12 cellular contexts compared by ENCODE assay signal in genomic region chr14:73795466-73795865, GRCh38. TPM values are rescaled to one million over a fixed set of nuclear protein-coding genes. Genes with fewer than 3 reads are reported as not detected.
A peak's percentile ranks its signal among the peaks of the same experiment; 100 is the strongest.
DNase-seq lines count a peak whose midpoint lies in the region; TF ChIP-seq lines count a peak whose summit lies in the region.
"Had no signal": no experiment of that assay in that cellular context is flagged by ENCODE, and none has a peak within 500 bp of the region (broad histone marks: within the 10 kb centered on the region; RNA-seq: fewer than 3 reads in every experiment).

No MANE protein-coding gene starts in this region.

- TF ChIP-seq POLR2A in esophagus muscularis mucosa (IDR thresholded peaks at IDR 0.05; ENCODE audit: low read depth) (no peak), ovary (IDR thresholded peaks at IDR 0.05) (no peak), tibial nerve (IDR thresholded peaks at IDR 0.05) (no peak)

- DNase-seq in PC-9 (no peak), esophagus muscularis mucosa (ENCODE audit: extremely low spot score) (no peak), ovary (no peak), tibial nerve (ENCODE audit: low spot score in 2 of 2) (no peak), T-helper 1 cell (no peak), HAP-1 (ENCODE audit: low spot score in 2 of 2) (no peak), SHP77 (lab: John Stamatoyannopoulos, UW) (no peak)
- no peak for DNase-seq in activated CD4-positive, alpha-beta memory T cell treated with anti-CD3 and anti-CD28 coated beads for 36 hours
- DNase-seq: activated naive CD4-positive, alpha-beta T cell; NCI-H2081 had no signal

- no peak overlapping the region for H2AFZ ChIP-seq in PC-9

- H3K4me2 ChIP-seq in PC-9, result peak overlapping the region; percentile 56

- TF ChIP-seq EP300 in esophagus muscularis mucosa (IDR thresholded peaks at IDR 0.05) (no peak), ovary (IDR thresholded peaks at IDR 0.05) (no peak), tibial nerve (IDR thresholded peaks at IDR 0.05) (no peak)

- H3K9me3 Mint-ChIP-seq in activated CD4-positive, alpha-beta memory T cell treated with anti-CD3 and anti-CD28 coated beads for 36 hours, result no peaks in the 10 kb centered on the region

- H3K27ac ChIP-seq in PC-9 (peak overlapping the region; percentile 88), esophagus muscularis mucosa (replicated peaks in 1 of 4) (peak overlapping the region; percentile 74 to 99 (median 89)), ovary (peak overlapping the region; percentile 24 to 52), tibial nerve (peak overlapping the region in 3 of 4 donors; percentile 65 to 84 (median 82))
- H3K27ac ChIP-seq: SK-N-MC had no signal

- no peak overlapping the region for H3K27ac Mint-ChIP-seq in activated CD4-positive, alpha-beta memory T cell treated with anti-CD3 and anti-CD28 coated beads for 36 hours

- H3K9me2 ChIP-seq in PC-9 (ENCODE audit: insufficient read depth), result no peaks in the 10 kb centered on the region

- POLR2A ChIA-PET in PC-9 (lab: Charles Lee; ENCODE audit: unreplicated experiment), result interaction anchor here (0.5 to 0.7 kb wide), 4 partner anchors 17 to 750 kb away, joined by 3 to 10 read pairs (median 4); no protein-coding TSS in a partner anchor
- POLR2A ChIA-PET in activated CD4-positive, alpha-beta memory T cell treated with anti-CD3 and anti-CD28 coated beads for 36 hours (lab: Charles Lee), result no interaction called here

- H3K27me3 ChIP-seq in PC-9 (ENCODE audit: insufficient read depth, low read depth), result no peaks in the 10 kb centered on the region
- H3K27me3 ChIP-seq in esophagus muscularis mucosa, result no peaks in the 10 kb centered on the region
- no peaks in the 10 kb centered on the region for H3K27me3 ChIP-seq in ovary
- no peaks in the 10 kb centered on the region for H3K27me3 ChIP-seq in tibial nerve
- H3K27me3 ChIP-seq in HAP-1 (ENCODE audit: low read depth), result no peaks in the 10 kb centered on the region
- H3K27me3 ChIP-seq: heart left ventricle had no signal

- WGBS in esophagus muscularis mucosa, result 98% methylated on average over 3 of the region's 3 CpGs
- 75 to 87% (median 83%) methylated on average over 3 of the region's 3 CpGs for WGBS in ovary, 3 donors
- 78 to 80% methylated on average over 3 of the region's 3 CpGs for WGBS in tibial nerve, 2 donors

- H3K4me1 ChIP-seq in PC-9 (replicated peaks; ENCODE audit: insufficient read depth) (peaks cover 46% of the 10 kb centered on the region), esophagus muscularis mucosa (peaks cover 22 to 58% (median 27%) of the 10 kb centered on the region in 4 donors), ovary (ENCODE audit: insufficient read depth) (peaks cover 11% of the 10 kb centered on the region), tibial nerve (peaks cover 0 to 46% (median 19%) of the 10 kb centered on the region in 4 donors), HAP-1 (no peaks in the 10 kb centered on the region)

- no peaks in the 10 kb centered on the region for H4K20me1 ChIP-seq in PC-9 (ENCODE audit: insufficient read depth)

- no peaks in the 10 kb centered on the region for H3K27me3 Mint-ChIP-seq in activated CD4-positive, alpha-beta memory T cell treated with anti-CD3 and anti-CD28 coated beads for 36 hours

- no TSS peak for BruUV-seq in PC-9 (replicated peaks; lab: Mats Ljungman, UMichigan)

- H3F3A ChIP-seq in PC-9 (ENCODE audit: insufficient read depth, low read depth), result peaks cover 28% of the 10 kb centered on the region; the same call in 1 of the 2 replicates

- H3K79me2 ChIP-seq in PC-9 (ENCODE audit: low read depth), result no peaks in the 10 kb centered on the region

- no peaks in the 10 kb centered on the region for H3K36me3 ChIP-seq in PC-9 (ENCODE audit: low read depth)
- H3K36me3 ChIP-seq in esophagus muscularis mucosa, result peaks cover 0 to 2% (median 0%) of the 10 kb centered on the region in 4 donors
- H3K36me3 ChIP-seq in ovary, result no peaks in the 10 kb centered on the region
- H3K36me3 ChIP-seq in tibial nerve, result peaks cover 0 to 4% (median 0%) of the 10 kb centered on the region in 3 donors
- H3K36me3 ChIP-seq in HAP-1 (replicated peaks), result no peaks in the 10 kb centered on the region

- no peaks in the 10 kb centered on the region for H3K9me3 ChIP-seq in PC-9 (ENCODE audit: insufficient read depth, low read depth)
- no peaks in the 10 kb centered on the region for H3K9me3 ChIP-seq in esophagus muscularis mucosa
- H3K9me3 ChIP-seq in ovary, result no peaks in the 10 kb centered on the region
- H3K9me3 ChIP-seq in tibial nerve, result no peaks in the 10 kb centered on the region
- no peaks in the 10 kb centered on the region for H3K9me3 ChIP-seq in HAP-1
- H3K9me3 ChIP-seq: heart left ventricle had no signal

- H3K4me3 ChIP-seq in PC-9 (no peak overlapping the region), esophagus muscularis mucosa (no peak overlapping the region), ovary (no peak overlapping the region), tibial nerve (no peak overlapping the region), HAP-1 (no peak overlapping the region)
- H3K4me3 ChIP-seq: heart left ventricle, SK-N-MC had no signal

- H3K36me3 Mint-ChIP-seq in activated CD4-positive, alpha-beta memory T cell treated with anti-CD3 and anti-CD28 coated beads for 36 hours, result no peaks in the 10 kb centered on the region

- TF ChIP-seq CTCF in PC-9 (conservative IDR thresholded peaks at IDR 0.05) (no peak), esophagus muscularis mucosa (IDR thresholded peaks at IDR 0.05) (no peak), ovary (IDR thresholded peaks at IDR 0.05) (no peak), tibial nerve (IDR thresholded peaks at IDR 0.05) (no peak)

- intact Hi-C loops in PC-9 (cut with micrococcal nuclease; ENCODE audit: unreplicated experiment) (no loop called here), esophagus muscularis mucosa (cut with DNase I) (no loop called here), ovary (cut with DNase I) (no loop called here)
- intact Hi-C loops in activated CD4-positive, alpha-beta memory T cell treated with anti-CD3 and anti-CD28 coated beads for 36 hours (cut with micrococcal nuclease), result no loop called here

- H3K4me3 Mint-ChIP-seq in activated CD4-positive, alpha-beta memory T cell treated with anti-CD3 and anti-CD28 coated beads for 36 hours, result no peak overlapping the region

- CTCF ChIA-PET in PC-9 (lab: Charles Lee), result interaction anchor here (1.7 kb wide), 1 partner anchor 55 kb away, joined by 4 read pairs; no protein-coding TSS in a partner anchor
- CTCF ChIA-PET in activated CD4-positive, alpha-beta memory T cell treated with anti-CD3 and anti-CD28 coated beads for 36 hours (lab: Charles Lee), result interaction anchor here (1.3 to 1.4 kb wide), 2 partner anchors 9 to 37 kb away, joined by 5 to 6 read pairs; no protein-coding TSS in a partner anchor

- H3K4me1 Mint-ChIP-seq in activated CD4-positive, alpha-beta memory T cell treated with anti-CD3 and anti-CD28 coated beads for 36 hours (ENCODE audit: low read depth), result no peaks in the 10 kb centered on the region

- in situ Hi-C loops in HAP-1 (cut with MboI; ENCODE audit: low sequenced_read_pairs), result no loop called here

RNA-seq across cellular contexts. Expression of gene PTGR2, which starts 56.2 kb away (rescaled TPM):
- total RNA-seq in PC-9 (2021), result 19.5 and 21.8 TPM in 2 replicates
- 1 to 10 TPM; 2.5 to 7.1 (median 4.3) TPM for total RNA-seq in esophagus muscularis mucosa
- 10 to 100 TPM in 4 of 7 donors, 1 to 10 TPM in 3; 6.6 to 13.4 (median 10.5) TPM for total RNA-seq in ovary
- polyA plus RNA-seq in ovary, result 10 to 100 TPM in 1 of 2 donors, 1 to 10 TPM in 1; 4.6 to 14.8 TPM
- total RNA-seq in tibial nerve, result 10 to 100 TPM in 1 of 4 donors, 1 to 10 TPM in 3; 6.3 to 12.9 (median 9.0) TPM
- 10 to 100 TPM in 1 of 2 experiments, 1 to 10 TPM in 1; 9.9 to 10.3 TPM for total RNA-seq in activated CD4-positive, alpha-beta memory T cell treated with anti-CD3 and anti-CD28 coated beads for 36 hours

Comparison
In these comparisons a context has a peak if more than half of its experiments do, and no peak if none do; other contexts are left out.
1. H3K27ac ChIP-seq: peak in every context shown above with its lines; median percentile 89 in esophagus muscularis mucosa; 88 in PC-9; 82 in tibial nerve; 38 in ovary.